In genomic region chr12:100518376-100518775, GRCh38 we compare ENCODE assay signal across 2 cellular contexts.
TF ChIP-seq lines count a peak whose summit lies in the region.

No MANE protein-coding gene starts in this region.

TF ChIP-seq in HepG2, 621 proteins besides CTCF, POLR2A, EP300 and RAD21:
- no peak for TF ChIP-seq GATA4 (IDR thresholded peaks at IDR 0.05; ENCODE audit: borderline replicate concordance, low read depth)
- no peak for TF ChIP-seq ATF7 (IDR thresholded peaks at IDR 0.05)
- no peak for TF ChIP-seq ATF7 (CRISPR knock-in tag; IDR thresholded peaks at IDR 0.05)
- no peak for TF ChIP-seq POGZ (CRISPR knock-in tag; IDR thresholded peaks at IDR 0.05)
- no peak for TF ChIP-seq PAX8 (CRISPR knock-in tag; IDR thresholded peaks at IDR 0.05; ENCODE audit: borderline replicate concordance)
- TF ChIP-seq HIVEP1 (CRISPR knock-in tag; IDR thresholded peaks at IDR 0.05): no peak
- no peak for TF ChIP-seq SOX6 (IDR thresholded peaks at IDR 0.05)
- no peak for TF ChIP-seq SOX6 (CRISPR knock-in tag; IDR thresholded peaks at IDR 0.05)
- no peak for TF ChIP-seq ZNF879 (CRISPR knock-in tag; IDR thresholded peaks at IDR 0.05)
- no peak for TF ChIP-seq PHF21A (CRISPR knock-in tag; IDR thresholded peaks at IDR 0.05)
- TF ChIP-seq ASH2L (IDR thresholded peaks at IDR 0.05; ENCODE audit: insufficient read length, low read depth, low read length): no peak
- TF ChIP-seq ZNF7 (CRISPR knock-in tag; IDR thresholded peaks at IDR 0.05): no peak
- TF ChIP-seq MLLT10 (CRISPR knock-in tag; IDR thresholded peaks at IDR 0.05): no peak
- TF ChIP-seq PAXIP1 (CRISPR knock-in tag; conservative IDR thresholded peaks at IDR 0.05): no peak
- TF ChIP-seq LBX2 (CRISPR knock-in tag; IDR thresholded peaks at IDR 0.05; ENCODE audit: borderline replicate concordance): no peak
- no peak for TF ChIP-seq ZNF446 (CRISPR knock-in tag; IDR thresholded peaks at IDR 0.05)
TF ChIP-seq in HepG2: peak in this region for 0.

TF ChIP-seq in liver, 16 proteins besides CTCF, POLR2A, EP300 and RAD21:
- TF ChIP-seq RXRA (IDR thresholded peaks at IDR 0.05) (peak in 1 of 2 donors; percentile 38), ZBTB33 (IDR thresholded peaks at IDR 0.05) (no peak), REST (IDR thresholded peaks at IDR 0.05) (peak; percentile 20), FOXA1 (IDR thresholded peaks at IDR 0.05) (no peak), NR2F2 (IDR thresholded peaks at IDR 0.05) (no peak), HNF4A (conservative IDR thresholded peaks at IDR 0.05) (peak; percentile 34 to 50), FOXA2 (IDR thresholded peaks at IDR 0.05) (peak; percentile 34), GABPA (IDR thresholded peaks at IDR 0.05 in 1 of 2, conservative IDR thresholded peaks at IDR 0.05 in 1 of 2) (no peak), MAX (IDR thresholded peaks at IDR 0.05) (peak; percentile 28), TAF1 (conservative IDR thresholded peaks at IDR 0.05) (no peak)
TF ChIP-seq in liver: peak in this region for 5.
